28 cellular contexts compared by ENCODE assay signal in genomic region chr13:112683581-112683980, GRCh38.
"Had no signal": no experiment of that assay in that cellular context is flagged by ENCODE, and none has a peak within 500 bp of the region (broad histone marks: within the 10 kb centered on the region; RNA-seq: fewer than 3 reads in every experiment).

No MANE protein-coding gene starts in this region.

- H3K4me3 Mint-ChIP-seq: mesothelial cell of epicardium; natural killer cell; nephron progenitor cell; neural progenitor cell; stimulated activated naive B cell treated with anti-CD40 and anti-IgM and Interleukin-4, amounts not matched to agents 10 μg/mL and 1 μg/mL and 100 μg/mL, for 72 hours had no signal

- H3K27ac Mint-ChIP-seq: mesothelial cell of epicardium; naive B cell; natural killer cell; nephron progenitor cell; neural progenitor cell; stimulated activated naive B cell treated with anti-CD40 and anti-IgM and Interleukin-4, amounts not matched to agents 10 μg/mL and 1 μg/mL and 100 μg/mL, for 72 hours had no signal

- H3K27me3 ChIP-seq: left lung, neural progenitor cell, neutrophil, right lobe of liver, stomach, testis, thyroid gland, transverse colon, uterus had no signal

- ATAC-seq: left cardiac atrium; left lung; lower lobe of right lung; natural killer cell; psoas muscle; right lobe of liver; stimulated activated naive B cell treated with anti-CD40 and anti-IgM and Interleukin-4, amounts not matched to agents 10 μg/mL and 1 μg/mL and 100 μg/mL, for 72 hours; stimulated activated naive CD8-positive, alpha-beta T cell treated with anti-CD3 and anti-CD28 coated beads, Interleukin-15, Interleukin-2, amounts not matched to agents 100 U/mL and 50 U/mL, for 24 hours had no signal

- H3K27me3 Mint-ChIP-seq: naive B cell had no signal

- H3K4me2 ChIP-seq: neural progenitor cell, smooth muscle cell had no signal

- H3K4me3 ChIP-seq: left lung, lower lobe of right lung, neural progenitor cell, psoas muscle, right lobe of liver, smooth muscle cell, stomach, testis, thyroid gland, transverse colon, uterus had no signal

- H2AFZ ChIP-seq: neural progenitor cell, parathyroid adenoma had no signal

- H3K79me2 ChIP-seq: parathyroid adenoma had no signal

- H3K9me3 ChIP-seq: left lung, lower lobe of right lung, neutrophil, psoas muscle, right lobe of liver, stomach, testis, thyroid gland, transverse colon, uterus had no signal

- DNase-seq: hippocampal formation; kidney glomerular epithelial cell; left cardiac atrium; left lung; lower lobe of right lung; mammary epithelial cell; mesenchymal stem cell; naive B cell; nephron progenitor cell; occipital lobe; psoas muscle; right lobe of liver; stimulated activated CD4-positive, alpha-beta T cell treated with anti-CD3 and anti-CD28 coated beads, Interleukin-1b, Interleukin-23, amount 100 ng/mL, for 48 hours; stimulated activated CD4-positive, alpha-beta T cell treated with anti-CD3 and anti-CD28 coated beads, Interleukin-2, amount 100 ng/mL, for 48 hours; stimulated activated CD4-positive, alpha-beta T cell treated with anti-CD3 and anti-CD28 coated beads, Interleukin-4, amount 100 ng/mL, for 4 hours; stimulated activated naive B cell treated with anti-CD40 and anti-IgM and Interleukin-4, amounts not matched to agents 10 μg/mL and 1 μg/mL and 100 μg/mL, for 72 hours; stimulated activated naive CD8-positive, alpha-beta T cell treated with anti-CD3 and anti-CD28 coated beads, Interleukin-15, Interleukin-2, amounts not matched to agents 100 U/mL and 50 U/mL, for 24 hours; testis; thyroid gland; transverse colon; uterus had no signal

- H3K27ac ChIP-seq: left lung, neural progenitor cell, neutrophil, parathyroid adenoma, psoas muscle, right lobe of liver, stomach, testis, thyroid gland, transverse colon, uterus had no signal

- H3K4me1 ChIP-seq: parathyroid adenoma, psoas muscle, testis, transverse colon, uterus had no signal

- H3K9ac ChIP-seq: neural progenitor cell, parathyroid adenoma had no signal

- H3K36me3 ChIP-seq: left lung, lower lobe of right lung, neural progenitor cell, neutrophil, right lobe of liver, stomach, thyroid gland, transverse colon, uterus had no signal

- H3K36me3 Mint-ChIP-seq: mesothelial cell of epicardium, naive B cell, natural killer cell, neural progenitor cell had no signal

- H3K9me3 Mint-ChIP-seq: mesothelial cell of epicardium; naive B cell; natural killer cell; stimulated activated naive B cell treated with anti-CD40 and anti-IgM and Interleukin-4, amounts not matched to agents 10 μg/mL and 1 μg/mL and 100 μg/mL, for 72 hours had no signal
